ENCODE assay signal across 18 cellular contexts in the genomic region with DNA sequence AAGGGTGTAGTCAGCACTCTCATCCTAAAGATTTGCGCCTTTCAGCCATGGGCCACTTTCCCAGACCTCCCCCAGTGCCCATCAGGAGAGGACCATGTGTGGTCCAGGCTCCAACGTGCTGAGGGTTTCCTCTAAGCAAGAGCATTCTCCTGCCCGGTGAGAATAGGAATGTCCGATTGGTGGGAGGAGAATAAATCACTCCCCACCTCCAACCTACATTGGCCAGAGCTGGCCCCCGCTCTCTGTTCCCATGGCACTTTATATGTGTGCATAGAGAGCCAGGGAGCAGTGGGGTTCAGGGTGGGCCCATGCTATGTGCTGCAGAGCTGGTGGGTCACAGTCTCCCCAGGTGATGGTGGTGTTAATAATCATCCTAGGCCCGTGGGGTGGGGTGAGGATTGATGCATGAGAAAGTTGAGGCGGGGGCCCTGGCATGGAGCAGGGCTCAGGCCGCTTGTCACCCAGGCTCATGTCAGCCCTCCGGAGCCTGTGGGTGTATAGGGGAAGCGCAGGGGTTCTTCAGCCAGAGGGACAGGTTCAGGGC. TPM values are rescaled to one million over a fixed set of nuclear protein-coding genes. Genes with fewer than 3 reads are reported as not detected.
A peak's percentile ranks its signal among the peaks of the same experiment; 100 is the strongest.
DNase-seq lines count a peak whose midpoint lies in the region; ATAC-seq and TF ChIP-seq lines count a peak whose summit lies in the region.
"Had no signal": no experiment of that assay in that cellular context is flagged by ENCODE, and none has a peak within 500 bp of the region (broad histone marks: within the 10 kb centered on the region; RNA-seq: fewer than 3 reads in every experiment).

No MANE protein-coding gene starts in this region.

- peaks cover 4% of the 10 kb centered on the region for H3K9me3 Mint-ChIP-seq in activated CD4-positive, alpha-beta memory T cell treated with anti-CD3 and anti-CD28 coated beads for 36 hours
- no peaks in the 10 kb centered on the region for H3K9me3 Mint-ChIP-seq in activated CD4-positive, alpha-beta memory T cell treated with anti-CD3 and anti-CD28 coated beads, Interleukin-2, amount 10 ng/mL, durations not matched to agents 7 days and 5 days
- H3K9me3 Mint-ChIP-seq: CD8-positive, alpha-beta T cell; IgD-negative memory B cell had no signal

- H3K79me2 ChIP-seq in HCT116 (ENCODE audit: insufficient read depth, low read length), result no peaks in the 10 kb centered on the region

- POLR2A ChIA-PET in activated CD4-positive, alpha-beta memory T cell treated with anti-CD3 and anti-CD28 coated beads for 36 hours (lab: Charles Lee), result no interaction called here
- POLR2A ChIA-PET in activated CD4-positive, alpha-beta memory T cell treated with anti-CD3 and anti-CD28 coated beads, Interleukin-2, amount 10 ng/mL, durations not matched to agents 7 days and 5 days (lab: Charles Lee), result no interaction called here
- POLR2A ChIA-PET in HCT116 (lab: Charles Lee), result no interaction called here

- CTCF ChIA-PET in activated CD4-positive, alpha-beta memory T cell treated with anti-CD3 and anti-CD28 coated beads for 36 hours (lab: Charles Lee), result interaction anchor here (0.7 to 1.4 kb wide), 5 partner anchors 9 to 83 kb away, joined by 3 to 4 read pairs (median 3); no protein-coding TSS in a partner anchor
- CTCF ChIA-PET in activated CD4-positive, alpha-beta memory T cell treated with anti-CD3 and anti-CD28 coated beads, Interleukin-2, amount 10 ng/mL, durations not matched to agents 7 days and 5 days (lab: Charles Lee), result no interaction called here
- CTCF ChIA-PET in HCT116 (lab: Charles Lee), result interaction anchor here (0.6 to 1.0 kb wide), 3 partner anchors 10 to 150 kb away, joined by 3 to 4 read pairs (median 3); no protein-coding TSS in a partner anchor

- no peak overlapping the region for H2AFZ ChIP-seq in HCT116 (ENCODE audit: low read depth, low read length, poor library complexity, severe bottlenecking)
- H2AFZ ChIP-seq: PC-9 had no signal

- H3K4me1 Mint-ChIP-seq in activated CD4-positive, alpha-beta memory T cell treated with anti-CD3 and anti-CD28 coated beads for 36 hours (ENCODE audit: low read depth), result peaks cover 12% of the 10 kb centered on the region
- H3K4me1 Mint-ChIP-seq in activated CD4-positive, alpha-beta memory T cell treated with anti-CD3 and anti-CD28 coated beads, Interleukin-2, amount 10 ng/mL, durations not matched to agents 7 days and 5 days, result peaks cover 15% of the 10 kb centered on the region

- H3K9me2 ChIP-seq in HCT116 (ENCODE audit: insufficient read depth), result no peaks in the 10 kb centered on the region

- ATAC-seq in HCT116, result peak; percentile 16; the same call in 1 of the 2 replicates
- no peak for ATAC-seq in GM21447 (IDR thresholded peaks at IDR 0.05; ENCODE audit: unreplicated experiment)
- ATAC-seq: CD8-positive, alpha-beta T cell had no signal

- no peak overlapping the region for H3K27ac Mint-ChIP-seq in activated CD4-positive, alpha-beta memory T cell treated with anti-CD3 and anti-CD28 coated beads for 36 hours
- no peak overlapping the region for H3K27ac Mint-ChIP-seq in activated CD4-positive, alpha-beta memory T cell treated with anti-CD3 and anti-CD28 coated beads, Interleukin-2, amount 10 ng/mL, durations not matched to agents 7 days and 5 days
- H3K27ac Mint-ChIP-seq: CD8-positive, alpha-beta T cell; IgD-negative memory B cell had no signal

- H3K36me3 Mint-ChIP-seq in activated CD4-positive, alpha-beta memory T cell treated with anti-CD3 and anti-CD28 coated beads for 36 hours, result peaks cover 4% of the 10 kb centered on the region
- no peaks in the 10 kb centered on the region for H3K36me3 Mint-ChIP-seq in activated CD4-positive, alpha-beta memory T cell treated with anti-CD3 and anti-CD28 coated beads, Interleukin-2, amount 10 ng/mL, durations not matched to agents 7 days and 5 days (ENCODE audit: low read depth)
- H3K36me3 Mint-ChIP-seq: CD8-positive, alpha-beta T cell; IgD-negative memory B cell had no signal

- peaks cover 26% of the 10 kb centered on the region for H3K27me3 Mint-ChIP-seq in activated CD4-positive, alpha-beta memory T cell treated with anti-CD3 and anti-CD28 coated beads for 36 hours
- H3K27me3 Mint-ChIP-seq in activated CD4-positive, alpha-beta memory T cell treated with anti-CD3 and anti-CD28 coated beads, Interleukin-2, amount 10 ng/mL, durations not matched to agents 7 days and 5 days, result peaks cover 28% of the 10 kb centered on the region

- WGBS in sigmoid colon, 2 donors, result 88 to 89% methylated on average over 10 of the region's 10 CpGs

- intact Hi-C loops in activated CD4-positive, alpha-beta memory T cell treated with anti-CD3 and anti-CD28 coated beads for 36 hours (cut with micrococcal nuclease), result loop anchor here (10.0 kb wide), 2 partner anchors 81 to 281 kb away; a partner anchor contains a TSS
- intact Hi-C loops in HCT116 (cut with micrococcal nuclease), result loop anchor here (5.0 kb wide), 1 partner anchor 463 kb away; no protein-coding TSS in a partner anchor
- intact Hi-C loops in sigmoid colon (cut with DNase I), result no loop called here

- H3K4me3 ChIP-seq in HCT116 (replicated peaks in 1 of 2; ENCODE audit: low read depth in 1 of 2, low read length in 2 of 2) (no peak overlapping the region), sigmoid colon (no peak overlapping the region)
- H3K4me3 ChIP-seq: MG63, PC-9 had no signal

- peak; percentile 5 for DNase-seq in activated CD4-positive, alpha-beta memory T cell treated with anti-CD3 and anti-CD28 coated beads for 36 hours
- no peak for DNase-seq in activated CD4-positive, alpha-beta memory T cell treated with anti-CD3 and anti-CD28 coated beads, Interleukin-2, amount 10 ng/mL, durations not matched to agents 7 days and 5 days
- DNase-seq in HCT116 (ENCODE audit: low read depth, low spot score) (no peak), left kidney (ENCODE audit: low read depth, low spot score) (peak; percentile 0), sigmoid colon (peak; percentile 39)
- no peak for DNase-seq in central memory CD4-positive, alpha-beta T cell
- DNase-seq in stimulated activated CD8-positive, alpha-beta memory T cell treated with anti-CD3 and anti-CD28 coated beads, Interleukin-4, amount 100 ng/mL, for 48 hours, result no peak
- DNase-seq: C1 segment of cervical spinal cord; CD8-positive, alpha-beta T cell; GOT3; MG63; NCI-H2107; NCI-H2227 treated with DMSO at 0.1 percent for 48 hours; NCI-H510A; SHP77 had no signal

- no TSS peak for BruUV-seq in HCT116 (replicated peaks; lab: Mats Ljungman, UMichigan)

- H3K4me3 Mint-ChIP-seq in activated CD4-positive, alpha-beta memory T cell treated with anti-CD3 and anti-CD28 coated beads for 36 hours, result no peak overlapping the region
- no peak overlapping the region for H3K4me3 Mint-ChIP-seq in activated CD4-positive, alpha-beta memory T cell treated with anti-CD3 and anti-CD28 coated beads, Interleukin-2, amount 10 ng/mL, durations not matched to agents 7 days and 5 days
- H3K4me3 Mint-ChIP-seq: CD8-positive, alpha-beta T cell; IgD-negative memory B cell had no signal

- no peak overlapping the region for H3K9ac ChIP-seq in HCT116 (ENCODE audit: low read length)

- no peaks in the 10 kb centered on the region for H4K20me1 ChIP-seq in HCT116 (ENCODE audit: insufficient read depth)

- H3K27ac ChIP-seq in HCT116 (ENCODE audit: low read depth, low read length), result no peak overlapping the region
- no peak overlapping the region for H3K27ac ChIP-seq in sigmoid colon
- H3K27ac ChIP-seq: PC-9 had no signal

- no peak for TF ChIP-seq RAD21 in HCT116 (IDR thresholded peaks at IDR 0.05; ENCODE audit: low read depth)

- TF ChIP-seq POLR2A in HCT116 (IDR thresholded peaks at IDR 0.05; ENCODE audit: borderline replicate concordance, extremely low read depth, insufficient read depth, insufficient read length), result no peak
- TF ChIP-seq POLR2A in sigmoid colon (IDR thresholded peaks at IDR 0.05), result no peak

- H3K36me3 ChIP-seq in HCT116 (ENCODE audit: control insufficient read depth in 1 of 2, insufficient read depth in 2 of 2, low read length in 2 of 2) (no peaks in the 10 kb centered on the region), sigmoid colon (no peaks in the 10 kb centered on the region)
- H3K36me3 ChIP-seq: MG63 had no signal

- H3K9me3 ChIP-seq in HCT116 (ENCODE audit: control insufficient read depth in 1 of 2, insufficient read depth in 1 of 2, low read depth in 1 of 2, low read length in 2 of 2) (no peaks in the 10 kb centered on the region), sigmoid colon (no peaks in the 10 kb centered on the region)
- H3K9me3 ChIP-seq: MG63 had no signal

- RAD21 ChIA-PET in HCT116 (lab: Charles Lee; ENCODE audit: low non-redundant PET in 1 of 2, low total read pairs in 2 of 2, uncharacterized antibody in 2 of 2, unreplicated experiment in 2 of 2), result no interaction called here

- no peak overlapping the region for H3K4me2 ChIP-seq in HCT116 (ENCODE audit: low read length)
- H3K4me2 ChIP-seq: PC-9 had no signal

- TF ChIP-seq CTCF in HCT116 (IDR thresholded peaks at IDR 0.05 in 2 of 3, conservative IDR thresholded peaks at IDR 0.05 in 1 of 3; ENCODE audit: borderline replicate concordance in 1 of 3, insufficient read depth in 1 of 3, low read depth in 2 of 3, low read length in 2 of 3) (no peak), sigmoid colon (IDR thresholded peaks at IDR 0.05) (no peak)

- no peak for TF ChIP-seq EP300 in sigmoid colon (IDR thresholded peaks at IDR 0.05)

- no peaks in the 10 kb centered on the region for H3K4me1 ChIP-seq in HCT116 (ENCODE audit: control insufficient read depth in 1 of 2, insufficient read depth in 2 of 2, low read length in 2 of 2)
- no peaks in the 10 kb centered on the region for H3K4me1 ChIP-seq in sigmoid colon

- H3K27me3 ChIP-seq in HCT116 (ENCODE audit: insufficient read depth, low read length) (peaks cover 11% of the 10 kb centered on the region; the same call in 1 of the 2 replicates), sigmoid colon (peaks cover 0 to 21% (median 8%) of the 10 kb centered on the region in 3 donors)
- H3K27me3 ChIP-seq: MG63 had no signal

TF ChIP-seq in HCT116, 20 proteins besides CTCF, POLR2A, EP300 and RAD21 (continues in another document):
- TF ChIP-seq FOSL1 (IDR thresholded peaks at IDR 0.05; ENCODE audit: low read depth), result no peak
- TF ChIP-seq, protein P1, sequence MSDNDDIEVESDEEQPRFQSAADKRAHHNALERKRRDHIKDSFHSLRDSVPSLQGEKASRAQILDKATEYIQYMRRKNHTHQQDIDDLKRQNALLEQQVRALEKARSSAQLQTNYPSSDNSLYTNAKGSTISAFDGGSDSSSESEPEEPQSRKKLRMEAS (IDR thresholded peaks at IDR 0.05), result no peak

RNA-seq across cellular contexts. Expression of a gene that starts 6.8 kb away (rescaled TPM):
- under 1 TPM; 0.07 TPM for total RNA-seq in activated CD4-positive, alpha-beta memory T cell treated with anti-CD3 and anti-CD28 coated beads for 36 hours
- total RNA-seq in activated CD4-positive, alpha-beta memory T cell treated with anti-CD3 and anti-CD28 coated beads, Interleukin-2, amount 10 ng/mL, durations not matched to agents 7 days and 5 days, result under 1 TPM; 0.10 to 0.18 TPM
- 0.37 TPM for total RNA-seq in HCT116 (2021; ENCODE audit: unreplicated experiment)
- polyA plus RNA-seq in HCT116 (2012), result 0.10 and 0.14 TPM in 2 replicates
- total RNA-seq in sigmoid colon, result 1 to 10 TPM; 2.0 to 6.4 (median 4.0) TPM
- 1 to 10 TPM in 1 of 3 donors, not detected in 2; 1.8 TPM for polyA plus RNA-seq in sigmoid colon
- total RNA-seq: CD8-positive, alpha-beta T cell had no signal
- polyA plus RNA-seq: IgD-negative memory B cell had no signal

Comparison
In these comparisons a context has a peak if more than half of its experiments do, and no peak if none do; other contexts are left out.
1. DNase-seq: peak in activated CD4-positive, alpha-beta memory T cell treated with anti-CD3 and anti-CD28 coated beads for 36 hours (single experiment), left kidney (single experiment) and sigmoid colon (single experiment); none in activated CD4-positive, alpha-beta memory T cell treated with anti-CD3 and anti-CD28 coated beads, Interleukin-2, amount 10 ng/mL, durations not matched to agents 7 days and 5 days (single experiment), HCT116 (single experiment), central memory CD4-positive, alpha-beta T cell (single experiment) and stimulated activated CD8-positive, alpha-beta memory T cell treated with anti-CD3 and anti-CD28 coated beads, Interleukin-4, amount 100 ng/mL, for 48 hours (single experiment).